In genomic region chr2:226515344-226516055, GRCh38 we compare ENCODE assay signal across 1 cellular context.
TF ChIP-seq lines count a peak whose summit lies in the region.

No MANE protein-coding gene starts in this region.

TF ChIP-seq in HepG2, 621 proteins besides CTCF, POLR2A, EP300 and RAD21 (continued from another document and continues in another):
- TF ChIP-seq ZNF12 (CRISPR knock-in tag; IDR thresholded peaks at IDR 0.05) = 0 out of 2 replicates have a peak, but pooled peaks have one; percentile 29
- peak; percentile 73 for TF ChIP-seq ELF3 (CRISPR knock-in tag; IDR thresholded peaks at IDR 0.05)
- peak; percentile 61; the same call in 1 of the 2 replicates for TF ChIP-seq DMAP1 (CRISPR knock-in tag; IDR thresholded peaks at IDR 0.05)
- peak; percentile 51; the same call in 1 of the 2 replicates for TF ChIP-seq ARNTL (CRISPR knock-in tag; IDR thresholded peaks at IDR 0.05)
- TF ChIP-seq RFXANK (CRISPR knock-in tag; IDR thresholded peaks at IDR 0.05) = no peak
- TF ChIP-seq ZBTB14 (CRISPR knock-in tag; IDR thresholded peaks at IDR 0.05) = no peak
- no peak for TF ChIP-seq ZNF235 (CRISPR knock-in tag; IDR thresholded peaks at IDR 0.05; ENCODE audit: borderline replicate concordance)
- TF ChIP-seq KAT8 (CRISPR knock-in tag; IDR thresholded peaks at IDR 0.05) = peak; percentile 69; the same call in 1 of the 2 replicates
- TF ChIP-seq SETDB1 (CRISPR knock-in tag; IDR thresholded peaks at IDR 0.05; ENCODE audit: borderline replicate concordance) = no peak
- no peak for TF ChIP-seq TOE1 (CRISPR knock-in tag; IDR thresholded peaks at IDR 0.05)
- TF ChIP-seq ZNF761 (CRISPR knock-in tag; conservative IDR thresholded peaks at IDR 0.05) = no peak
- peak; percentile 33; the same call in 1 of the 2 replicates for TF ChIP-seq ARID4A (CRISPR knock-in tag; IDR thresholded peaks at IDR 0.05; ENCODE audit: borderline replicate concordance)
- TF ChIP-seq LCORL (IDR thresholded peaks at IDR 0.05) = no peak
- TF ChIP-seq LCORL (CRISPR knock-in tag; IDR thresholded peaks at IDR 0.05) = no peak; the same call in 1 of the 2 replicates
- peak; percentile 78 for TF ChIP-seq ZMYM4 (CRISPR knock-in tag; IDR thresholded peaks at IDR 0.05)
- no peak for TF ChIP-seq ZNF143 (CRISPR knock-in tag; IDR thresholded peaks at IDR 0.05)
- no peak for TF ChIP-seq RAD51 (IDR thresholded peaks at IDR 0.05; ENCODE audit: borderline replicate concordance)
- no peak for TF ChIP-seq E2F1 (CRISPR knock-in tag; IDR thresholded peaks at IDR 0.05)
- TF ChIP-seq, protein P1, sequence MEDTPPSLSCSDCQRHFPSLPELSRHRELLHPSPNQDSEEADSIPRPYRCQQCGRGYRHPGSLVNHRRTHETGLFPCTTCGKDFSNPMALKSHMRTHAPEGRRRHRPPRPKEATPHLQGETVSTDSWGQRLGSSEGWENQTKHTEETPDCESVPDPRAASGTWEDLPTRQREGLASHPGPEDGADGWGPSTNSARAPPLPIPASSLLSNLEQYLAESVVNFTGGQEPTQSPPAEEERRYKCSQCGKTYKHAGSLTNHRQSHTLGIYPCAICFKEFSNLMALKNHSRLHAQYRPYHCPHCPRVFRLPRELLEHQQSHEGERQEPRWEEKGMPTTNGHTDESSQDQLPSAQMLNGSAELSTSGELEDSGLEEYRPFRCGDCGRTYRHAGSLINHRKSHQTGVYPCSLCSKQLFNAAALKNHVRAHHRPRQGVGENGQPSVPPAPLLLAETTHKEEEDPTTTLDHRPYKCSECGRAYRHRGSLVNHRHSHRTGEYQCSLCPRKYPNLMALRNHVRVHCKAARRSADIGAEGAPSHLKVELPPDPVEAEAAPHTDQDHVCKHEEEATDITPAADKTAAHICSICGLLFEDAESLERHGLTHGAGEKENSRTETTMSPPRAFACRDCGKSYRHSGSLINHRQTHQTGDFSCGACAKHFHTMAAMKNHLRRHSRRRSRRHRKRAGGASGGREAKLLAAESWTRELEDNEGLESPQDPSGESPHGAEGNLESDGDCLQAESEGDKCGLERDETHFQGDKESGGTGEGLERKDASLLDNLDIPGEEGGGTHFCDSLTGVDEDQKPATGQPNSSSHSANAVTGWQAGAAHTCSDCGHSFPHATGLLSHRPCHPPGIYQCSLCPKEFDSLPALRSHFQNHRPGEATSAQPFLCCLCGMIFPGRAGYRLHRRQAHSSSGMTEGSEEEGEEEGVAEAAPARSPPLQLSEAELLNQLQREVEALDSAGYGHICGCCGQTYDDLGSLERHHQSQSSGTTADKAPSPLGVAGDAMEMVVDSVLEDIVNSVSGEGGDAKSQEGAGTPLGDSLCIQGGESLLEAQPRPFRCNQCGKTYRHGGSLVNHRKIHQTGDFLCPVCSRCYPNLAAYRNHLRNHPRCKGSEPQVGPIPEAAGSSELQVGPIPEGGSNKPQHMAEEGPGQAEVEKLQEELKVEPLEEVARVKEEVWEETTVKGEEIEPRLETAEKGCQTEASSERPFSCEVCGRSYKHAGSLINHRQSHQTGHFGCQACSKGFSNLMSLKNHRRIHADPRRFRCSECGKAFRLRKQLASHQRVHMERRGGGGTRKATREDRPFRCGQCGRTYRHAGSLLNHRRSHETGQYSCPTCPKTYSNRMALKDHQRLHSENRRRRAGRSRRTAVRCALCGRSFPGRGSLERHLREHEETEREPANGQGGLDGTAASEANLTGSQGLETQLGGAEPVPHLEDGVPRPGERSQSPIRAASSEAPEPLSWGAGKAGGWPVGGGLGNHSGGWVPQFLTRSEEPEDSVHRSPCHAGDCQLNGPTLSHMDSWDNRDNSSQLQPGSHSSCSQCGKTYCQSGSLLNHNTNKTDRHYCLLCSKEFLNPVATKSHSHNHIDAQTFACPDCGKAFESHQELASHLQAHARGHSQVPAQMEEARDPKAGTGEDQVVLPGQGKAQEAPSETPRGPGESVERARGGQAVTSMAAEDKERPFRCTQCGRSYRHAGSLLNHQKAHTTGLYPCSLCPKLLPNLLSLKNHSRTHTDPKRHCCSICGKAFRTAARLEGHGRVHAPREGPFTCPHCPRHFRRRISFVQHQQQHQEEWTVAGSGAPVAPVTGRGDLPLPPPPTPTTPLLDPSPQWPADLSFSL (CRISPR knock-in tag; IDR thresholded peaks at IDR 0.05) = no peak
- TF ChIP-seq HMG20A (CRISPR knock-in tag; IDR thresholded peaks at IDR 0.05; ENCODE audit: borderline replicate concordance) = peak; percentile 89
- no peak for TF ChIP-seq MYC (CRISPR knock-in tag; IDR thresholded peaks at IDR 0.05; ENCODE audit: borderline replicate concordance)
- TF ChIP-seq ZNF335 (CRISPR knock-in tag; IDR thresholded peaks at IDR 0.05) = peak; percentile 43; the same call in 1 of the 2 replicates
- TF ChIP-seq, protein P2, sequence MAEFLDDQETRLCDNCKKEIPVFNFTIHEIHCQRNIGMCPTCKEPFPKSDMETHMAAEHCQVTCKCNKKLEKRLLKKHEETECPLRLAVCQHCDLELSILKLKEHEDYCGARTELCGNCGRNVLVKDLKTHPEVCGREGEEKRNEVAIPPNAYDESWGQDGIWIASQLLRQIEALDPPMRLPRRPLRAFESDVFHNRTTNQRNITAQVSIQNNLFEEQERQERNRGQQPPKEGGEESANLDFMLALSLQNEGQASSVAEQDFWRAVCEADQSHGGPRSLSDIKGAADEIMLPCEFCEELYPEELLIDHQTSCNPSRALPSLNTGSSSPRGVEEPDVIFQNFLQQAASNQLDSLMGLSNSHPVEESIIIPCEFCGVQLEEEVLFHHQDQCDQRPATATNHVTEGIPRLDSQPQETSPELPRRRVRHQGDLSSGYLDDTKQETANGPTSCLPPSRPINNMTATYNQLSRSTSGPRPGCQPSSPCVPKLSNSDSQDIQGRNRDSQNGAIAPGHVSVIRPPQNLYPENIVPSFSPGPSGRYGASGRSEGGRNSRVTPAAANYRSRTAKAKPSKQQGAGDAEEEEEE (CRISPR knock-in tag; IDR thresholded peaks at IDR 0.05; ENCODE audit: borderline replicate concordance) = no peak
- no peak for TF ChIP-seq PLRG1 (conservative IDR thresholded peaks at IDR 0.05)
- no peak; the same call in 1 of the 2 replicates for TF ChIP-seq ZSCAN22 (CRISPR knock-in tag; IDR thresholded peaks at IDR 0.05)
- TF ChIP-seq ZNF800 (CRISPR knock-in tag; IDR thresholded peaks at IDR 0.05) = no peak
- TF ChIP-seq AHDC1 (CRISPR knock-in tag; IDR thresholded peaks at IDR 0.05; ENCODE audit: borderline replicate concordance) = peak; percentile 86; the same call in 1 of the 2 replicates
- TF ChIP-seq, protein P3, sequence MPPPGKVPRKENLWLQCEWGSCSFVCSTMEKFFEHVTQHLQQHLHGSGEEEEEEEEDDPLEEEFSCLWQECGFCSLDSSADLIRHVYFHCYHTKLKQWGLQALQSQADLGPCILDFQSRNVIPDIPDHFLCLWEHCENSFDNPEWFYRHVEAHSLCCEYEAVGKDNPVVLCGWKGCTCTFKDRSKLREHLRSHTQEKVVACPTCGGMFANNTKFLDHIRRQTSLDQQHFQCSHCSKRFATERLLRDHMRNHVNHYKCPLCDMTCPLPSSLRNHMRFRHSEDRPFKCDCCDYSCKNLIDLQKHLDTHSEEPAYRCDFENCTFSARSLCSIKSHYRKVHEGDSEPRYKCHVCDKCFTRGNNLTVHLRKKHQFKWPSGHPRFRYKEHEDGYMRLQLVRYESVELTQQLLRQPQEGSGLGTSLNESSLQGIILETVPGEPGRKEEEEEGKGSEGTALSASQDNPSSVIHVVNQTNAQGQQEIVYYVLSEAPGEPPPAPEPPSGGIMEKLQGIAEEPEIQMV (CRISPR knock-in tag; IDR thresholded peaks at IDR 0.05; ENCODE audit: low read depth) = no peak
- no peak for TF ChIP-seq ESRRA (CRISPR knock-in tag; IDR thresholded peaks at IDR 0.05; ENCODE audit: low read depth)
- peak; percentile 96 for TF ChIP-seq ASH2L (IDR thresholded peaks at IDR 0.05; ENCODE audit: insufficient read length, low read depth, low read length)
